Comparison of ENCODE assay signal across 10 cellular contexts in genomic region chr1:32337855-32338636, GRCh38. TPM values are rescaled to one million over a fixed set of nuclear protein-coding genes. Genes with fewer than 3 reads are reported as not detected.
A peak's percentile ranks its signal among the peaks of the same experiment; 100 is the strongest.
DNase-seq lines count a peak whose midpoint lies in the region; ATAC-seq and TF ChIP-seq lines count a peak whose summit lies in the region.
"Had no signal": no experiment of that assay in that cellular context is flagged by ENCODE, and none has a peak within 500 bp of the region (broad histone marks: within the 10 kb centered on the region; RNA-seq: fewer than 3 reads in every experiment).

No MANE protein-coding gene starts in this region.

- H3K27ac ChIP-seq in BLaER1 treated with 17β-estradiol and CSF1 and Interleukin-3, amounts not matched to agents 10 nM and 100 nM = peak overlapping the region in 10 of 11 experiments; percentile 39 to 94 (median 72); a peak in 20 of 22 replicates
- H3K27ac ChIP-seq in mesodermal cell (ENCODE audit: low read depth, low read length, severe bottlenecking) = peak overlapping the region; percentile 87
- H3K27ac ChIP-seq in vagina = no peak overlapping the region

- H3K9ac ChIP-seq in BLaER1 treated with 17β-estradiol and CSF1 and Interleukin-3, amounts not matched to agents 10 nM and 100 nM = peak overlapping the region in 9 of 11 experiments; percentile 58 to 99 (median 95); a peak in 19 of 22 replicates

- peak overlapping the region; percentile 64 to 88 (median 75) for H3K4me3 Mint-ChIP-seq in IgD-negative memory B cell
- H3K4me3 Mint-ChIP-seq in activated naive CD8-positive, alpha-beta T cell treated with anti-CD3 and anti-CD28 coated beads for 36 hours = no peak overlapping the region

- peaks cover 34 to 48% (median 38%) of the 10 kb centered on the region in 3 donors for H3K4me1 Mint-ChIP-seq in IgD-negative memory B cell
- H3K4me1 Mint-ChIP-seq in activated naive CD8-positive, alpha-beta T cell treated with anti-CD3 and anti-CD28 coated beads for 36 hours = peaks cover 38% of the 10 kb centered on the region

- H3K4me3 ChIP-seq in BLaER1 treated with 17β-estradiol and CSF1 and Interleukin-3, amounts not matched to agents 10 nM and 100 nM = peak overlapping the region in 8 of 10 experiments; percentile 15 to 97 (median 88); a peak in 13 of 20 replicates
- H3K4me3 ChIP-seq in mesodermal cell (ENCODE audit: extremely low read depth, insufficient read depth, low read length, poor library complexity, severe bottlenecking) (no peak overlapping the region), vagina (no peak overlapping the region)

- TF ChIP-seq CTCF in vagina (IDR thresholded peaks at IDR 0.05) = no peak

- ATAC-seq in HG03457 (IDR thresholded peaks at IDR 0.05; ENCODE audit: unreplicated experiment) = no peak

- 66 to 77% methylated on average over 7 to 12 of the region's 16 CpGs for WGBS in mesodermal cell (ENCODE audit: insufficient coverage in 2 of 2), 2 experiments

- no peak for TF ChIP-seq POLR2A in vagina (IDR thresholded peaks at IDR 0.05)

- peaks cover 6 to 20% (median 19%) of the 10 kb centered on the region in 11 experiments; a peak in 19 of 22 replicates for H3K36me3 ChIP-seq in BLaER1 treated with 17β-estradiol and CSF1 and Interleukin-3, amounts not matched to agents 10 nM and 100 nM
- peaks cover 23% of the 10 kb centered on the region for H3K36me3 ChIP-seq in mesodermal cell (ENCODE audit: control insufficient read depth, insufficient read depth, low read length)
- H3K36me3 ChIP-seq in vagina = no peaks in the 10 kb centered on the region

- H3K27ac Mint-ChIP-seq in IgD-negative memory B cell = peak overlapping the region; percentile 82 to 92 (median 88)
- peak overlapping the region; percentile 31 for H3K27ac Mint-ChIP-seq in activated naive CD8-positive, alpha-beta T cell treated with anti-CD3 and anti-CD28 coated beads for 36 hours

- DNase-seq in activated naive CD8-positive, alpha-beta T cell treated with anti-CD3 and anti-CD28 coated beads for 36 hours = peak; percentile 31
- DNase-seq in G401 (ENCODE audit: low spot score) (no peak), kidney glomerular epithelial cell (lab: John Stamatoyannopoulos, UW) (no peak), vagina (ENCODE audit: extremely low spot score in 2 of 2) (no peak)
- DNase-seq: NCI-H510A treated with DMSO at 0.1 percent for 48 hours had no signal

- peaks cover 1% of the 10 kb centered on the region for H3K27me3 Mint-ChIP-seq in IgD-negative memory B cell
- H3K27me3 Mint-ChIP-seq in activated naive CD8-positive, alpha-beta T cell treated with anti-CD3 and anti-CD28 coated beads for 36 hours = no peaks in the 10 kb centered on the region

- no peaks in the 10 kb centered on the region for H3K9me3 ChIP-seq in BLaER1 treated with 17β-estradiol and CSF1 and Interleukin-3, amounts not matched to agents 10 nM and 100 nM (replicated peaks in 1 of 11)
- H3K9me3 ChIP-seq in mesodermal cell (ENCODE audit: control insufficient read depth, low read length) = no peaks in the 10 kb centered on the region
- H3K9me3 ChIP-seq in vagina = no peaks in the 10 kb centered on the region

- no peaks in the 10 kb centered on the region for H3K27me3 ChIP-seq in BLaER1 treated with 17β-estradiol and CSF1 and Interleukin-3, amounts not matched to agents 10 nM and 100 nM
- no peaks in the 10 kb centered on the region for H3K27me3 ChIP-seq in vagina

- intact Hi-C loops in vagina (cut with DNase I) = no loop called here

- H3K4me1 ChIP-seq in BLaER1 treated with 17β-estradiol and CSF1 and Interleukin-3, amounts not matched to agents 10 nM and 100 nM = peaks cover 70 to 89% (median 83%) of the 10 kb centered on the region in 10 experiments
- H3K4me1 ChIP-seq in mesodermal cell (ENCODE audit: control insufficient read depth, insufficient read depth, low read length, poor library complexity, severe bottlenecking) (peaks cover 48% of the 10 kb centered on the region), vagina (peaks cover 25% of the 10 kb centered on the region)

- H4K20me1 ChIP-seq in BLaER1 treated with 17β-estradiol and CSF1 and Interleukin-3, amounts not matched to agents 10 nM and 100 nM = peaks cover 6 to 55% (median 34%) of the 10 kb centered on the region in 11 experiments; a peak in 21 of 22 replicates

- in situ Hi-C loops in G401 (cut with HindIII; ENCODE audit: low sequenced_read_pairs) = no loop called here

- H3K9me3 Mint-ChIP-seq in IgD-negative memory B cell = no peaks in the 10 kb centered on the region
- no peaks in the 10 kb centered on the region for H3K9me3 Mint-ChIP-seq in activated naive CD8-positive, alpha-beta T cell treated with anti-CD3 and anti-CD28 coated beads for 36 hours

- no peaks in the 10 kb centered on the region for H3K36me3 Mint-ChIP-seq in IgD-negative memory B cell
- peaks cover 10% of the 10 kb centered on the region for H3K36me3 Mint-ChIP-seq in activated naive CD8-positive, alpha-beta T cell treated with anti-CD3 and anti-CD28 coated beads for 36 hours

- H3K4me2 ChIP-seq in BLaER1 treated with 17β-estradiol and CSF1 and Interleukin-3, amounts not matched to agents 10 nM and 100 nM = peak overlapping the region; percentile 94 to 100 (median 98)

RNA-seq across cellular contexts. Expression of gene MARCKSL1, which starts 2.0 kb away (rescaled TPM):
- polyA plus RNA-seq in IgD-negative memory B cell = 219 TPM
- total RNA-seq in activated naive CD8-positive, alpha-beta T cell treated with anti-CD3 and anti-CD28 coated beads for 36 hours = 10 to 100 TPM; 26.4 to 26.7 TPM
- polyA plus RNA-seq in mesodermal cell (2013, experiment 1 of 2) = 438 TPM
- polyA plus RNA-seq in mesodermal cell (2013, experiment 2 of 2) = 367 TPM
- 89.6 and 132 TPM in 2 replicates for total RNA-seq in G401 (2014; rRNA removed; shearing (Covaris generic))
- 36.8 TPM for total RNA-seq in vagina

RNA-seq across cellular contexts. Expression of gene FAM229A, which starts 24.2 kb away (rescaled TPM):
- 1.7 TPM for polyA plus RNA-seq in IgD-negative memory B cell
- total RNA-seq in activated naive CD8-positive, alpha-beta T cell treated with anti-CD3 and anti-CD28 coated beads for 36 hours = 1 to 10 TPM; 2.8 to 3.6 TPM
- 9.4 TPM for polyA plus RNA-seq in mesodermal cell (2013, experiment 1 of 2)
- polyA plus RNA-seq in mesodermal cell (2013, experiment 2 of 2) = 7.3 TPM
- 0.20 and 0.31 TPM in 2 replicates for total RNA-seq in G401 (2014; rRNA removed; shearing (Covaris generic))
- 10.1 TPM for total RNA-seq in vagina

RNA-seq across cellular contexts. Expression of gene TSSK3, which starts 24.3 kb away (rescaled TPM):
- not detected for polyA plus RNA-seq in IgD-negative memory B cell
- total RNA-seq in activated naive CD8-positive, alpha-beta T cell treated with anti-CD3 and anti-CD28 coated beads for 36 hours = under 1 TPM; 0.48 to 0.60 TPM
- 0.63 TPM for polyA plus RNA-seq in mesodermal cell (2013, experiment 1 of 2)
- 1.3 TPM for polyA plus RNA-seq in mesodermal cell (2013, experiment 2 of 2)
- total RNA-seq in G401 (2014; rRNA removed; shearing (Covaris generic)) = 0.20 TPM in 1 of 2 replicates, not detected in the other
- not detected for total RNA-seq in vagina
- total RNA-seq: epithelial cell of proximal tubule had no signal

RNA-seq across cellular contexts. Expression of gene HDAC1, which starts 46.2 kb away (rescaled TPM):
- polyA plus RNA-seq in IgD-negative memory B cell = 183 TPM
- total RNA-seq in activated naive CD8-positive, alpha-beta T cell treated with anti-CD3 and anti-CD28 coated beads for 36 hours = 100 to 1,000 TPM; 142 to 149 TPM
- polyA plus RNA-seq in mesodermal cell (2013, experiment 1 of 2) = 86.8 TPM
- 85.7 TPM for polyA plus RNA-seq in mesodermal cell (2013, experiment 2 of 2)
- 191 and 286 TPM in 2 replicates for total RNA-seq in G401 (2014; rRNA removed; shearing (Covaris generic))
- 65.6 TPM for total RNA-seq in vagina

RNA-seq across cellular contexts. Expression of gene BSDC1, which starts 56.2 kb away (rescaled TPM):
- polyA plus RNA-seq in IgD-negative memory B cell = 41.0 TPM
- 10 to 100 TPM; 26.5 to 31.2 TPM for total RNA-seq in activated naive CD8-positive, alpha-beta T cell treated with anti-CD3 and anti-CD28 coated beads for 36 hours
- 57.5 TPM for polyA plus RNA-seq in mesodermal cell (2013, experiment 1 of 2)
- polyA plus RNA-seq in mesodermal cell (2013, experiment 2 of 2) = 52.9 TPM
- total RNA-seq in G401 (2014; rRNA removed; shearing (Covaris generic)) = 40.7 and 47.3 TPM in 2 replicates
- total RNA-seq in vagina = 54.3 TPM

Comparison
In these comparisons a context has a peak if more than half of its experiments do, and no peak if none do; other contexts are left out.
1. H3K4me3 ChIP-seq: peak in BLaER1 treated with 17β-estradiol and CSF1 and Interleukin-3, amounts not matched to agents 10 nM and 100 nM (8 of 10); none in mesodermal cell (single experiment) and vagina (0 of 2).